ENCODE assay signal across 28 cellular contexts in the genomic region with DNA sequence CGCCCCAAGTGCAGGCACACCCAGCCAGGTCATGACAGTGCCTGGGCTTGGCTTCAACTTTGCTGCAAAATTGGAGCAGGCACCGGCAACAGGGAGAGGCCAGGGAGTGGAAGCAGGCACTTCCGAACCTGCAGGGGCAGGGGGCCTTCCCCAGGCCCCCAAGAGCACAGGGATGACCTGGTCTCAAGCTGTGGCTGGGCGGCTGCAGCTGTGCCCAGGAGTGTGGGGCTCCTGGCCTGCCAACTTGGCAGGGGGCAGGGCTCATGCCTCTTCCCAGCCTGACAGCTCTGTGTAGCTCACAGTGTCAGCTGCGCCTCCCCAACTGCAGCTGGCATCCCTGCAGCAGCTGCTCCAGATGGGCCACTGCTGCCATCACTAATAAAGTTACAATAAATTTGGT. TPM values are rescaled to one million over a fixed set of nuclear protein-coding genes. Genes with fewer than 3 reads are reported as not detected.
DNase-seq lines count a peak whose midpoint lies in the region; ATAC-seq and TF ChIP-seq lines count a peak whose summit lies in the region.
"Had no signal": no experiment of that assay in that cellular context is flagged by ENCODE, and none has a peak within 500 bp of the region (broad histone marks: within the 10 kb centered on the region; RNA-seq: fewer than 3 reads in every experiment).

No MANE protein-coding gene starts in this region.

- no peaks in the 10 kb centered on the region for H4K20me1 ChIP-seq in GM23338 (replicated peaks; ENCODE audit: insufficient read depth)

- ATAC-seq in GM23338: peak; percentile 61
- peak; percentile 25 for ATAC-seq in gastroesophageal sphincter
- ATAC-seq: HCT116; stimulated activated naive B cell treated with anti-CD40 and anti-IgM and Interleukin-4, amounts not matched to agents 10 μg/mL and 1 μg/mL and 100 μg/mL, for 72 hours had no signal

- TF ChIP-seq CTCF in GM23338 (conservative IDR thresholded peaks at IDR 0.05; ENCODE audit: low read depth in 2 of 2) (no peak), gastroesophageal sphincter (IDR thresholded peaks at IDR 0.05) (no peak), lower leg skin (IDR thresholded peaks at IDR 0.05) (no peak)

- TF ChIP-seq EP300 in gastroesophageal sphincter (IDR thresholded peaks at IDR 0.05): no peak

- H3K9me3 Mint-ChIP-seq in GM23338: no peaks in the 10 kb centered on the region
- H3K9me3 Mint-ChIP-seq: activated T-cell treated with anti-CD3 and anti-CD28 coated beads, Interleukin-2, amount 50 U/mL, for 24 hours; CD14-positive monocyte; central memory CD8-positive, alpha-beta T cell; naive B cell; stimulated activated naive B cell treated with anti-CD40 and anti-IgM and Interleukin-4, amounts not matched to agents 10 μg/mL and 1 μg/mL and 100 μg/mL, for 72 hours; T-helper 2 cell treated with Interferon-gamma antibody and Interleukin-4, amounts not matched to agents 5 μg/mL and 100 μg/mL, for 36 hours had no signal

- H3K4me3 ChIP-seq in GM23338 (no peak overlapping the region), gastroesophageal sphincter (no peak overlapping the region), neuronal stem cell (ENCODE audit: low read length in 2 of 2) (no peak overlapping the region), lower leg skin (ENCODE audit: low read depth, poor library complexity, severe bottlenecking) (no peak overlapping the region)
- H3K4me3 ChIP-seq: heart right ventricle, MG63, SK-N-MC had no signal

- H3K4me3 Mint-ChIP-seq in GM23338: no peak overlapping the region
- H3K4me3 Mint-ChIP-seq: activated T-cell treated with anti-CD3 and anti-CD28 coated beads, Interleukin-2, amount 50 U/mL, for 24 hours; CD14-positive monocyte; central memory CD8-positive, alpha-beta T cell; stimulated activated naive B cell treated with anti-CD40 and anti-IgM and Interleukin-4, amounts not matched to agents 10 μg/mL and 1 μg/mL and 100 μg/mL, for 72 hours; T-helper 2 cell treated with Interferon-gamma antibody and Interleukin-4, amounts not matched to agents 5 μg/mL and 100 μg/mL, for 36 hours had no signal

- no peak overlapping the region for H3K4ac ChIP-seq in neuronal stem cell (ENCODE audit: low read length)

- no peak overlapping the region for H3K23ac ChIP-seq in neuronal stem cell (ENCODE audit: low read depth, low read length, poor library complexity)

- no peak overlapping the region for H3K9ac ChIP-seq in neuronal stem cell (ENCODE audit: low read depth, low read length, poor library complexity)

- H3K27me3 ChIP-seq in GM23338 (ENCODE audit: insufficient read depth) (no peaks in the 10 kb centered on the region), gastroesophageal sphincter (no peaks in the 10 kb centered on the region), neuronal stem cell (ENCODE audit: control insufficient read depth in 3 of 3, insufficient read depth in 3 of 3, low read depth in 1 of 3, low read length in 3 of 3) (no peaks in the 10 kb centered on the region)
- H3K27me3 ChIP-seq: heart right ventricle, MG63 had no signal

- H3K9me2 ChIP-seq in GM23338 (ENCODE audit: insufficient read depth): no peaks in the 10 kb centered on the region

- no peak overlapping the region for H2BK15ac ChIP-seq in neuronal stem cell (ENCODE audit: low read length)

- H3K4me1 ChIP-seq in GM23338 (ENCODE audit: insufficient read depth) (no peaks in the 10 kb centered on the region), gastroesophageal sphincter (peaks cover 0 to 16% (median 0%) of the 10 kb centered on the region in 3 donors), neuronal stem cell (ENCODE audit: control insufficient read depth in 2 of 2, insufficient read depth in 1 of 2, low read depth in 1 of 2, low read length in 2 of 2) (peaks cover 0 to 7% of the 10 kb centered on the region in 2 donors)

- DNase-seq in GM23338 (ENCODE audit: low spot score) (no peak), LHCN-M2 (ENCODE audit: low read depth) (peak; percentile 45), neuronal stem cell (ENCODE audit: low spot score) (no peak), lower leg skin (ENCODE audit: low spot score in 2 of 2) (no peak), SKM-1 treated with dmso at 0.1 percent for 144 hours (lab: John Stamatoyannopoulos, UW; ENCODE audit: unreplicated experiment) (no peak), cerebellar cortex (ENCODE audit: low spot score) (no peak)
- DNase-seq in activated effector memory CD4-positive, alpha-beta T cell treated with Interleukin-2 at 50 U/mL for 16 hours: no peak
- DNase-seq: activated CD4-positive, alpha-beta T cell treated with anti-CD3 and anti-CD28 coated beads for 4 hours; activated CD8-positive, alpha-beta memory T cell treated with anti-CD3 and anti-CD28 coated beads for 24 hours; activated gamma-delta T cell treated with Interleukin-2 at 50 U/mL for 16 hours; activated T-cell treated with anti-CD3 and anti-CD28 coated beads, Interleukin-2, amount 50 U/mL, for 24 hours; Calu3; heart right ventricle; KBM-7; kidney glomerular epithelial cell; mesendoderm; MG63; naive B cell; NCI-H2081; NCI-H2227 treated with DMSO at 0.1 percent for 48 hours; stimulated activated CD4-positive, alpha-beta T cell treated with anti-CD3 and anti-CD28 coated beads, Interleukin-4, amount 100 ng/mL, for 4 hours; stimulated activated naive B cell treated with anti-CD40 and anti-IgM and Interleukin-4, amounts not matched to agents 10 μg/mL and 1 μg/mL and 100 μg/mL, for 72 hours had no signal

- H2BK5ac ChIP-seq in neuronal stem cell (ENCODE audit: low read length): no peak overlapping the region

- H3K27ac Mint-ChIP-seq in GM23338: no peak overlapping the region
- H3K27ac Mint-ChIP-seq: activated T-cell treated with anti-CD3 and anti-CD28 coated beads, Interleukin-2, amount 50 U/mL, for 24 hours; CD14-positive monocyte; naive B cell; stimulated activated naive B cell treated with anti-CD40 and anti-IgM and Interleukin-4, amounts not matched to agents 10 μg/mL and 1 μg/mL and 100 μg/mL, for 72 hours; T-helper 2 cell treated with Interferon-gamma antibody and Interleukin-4, amounts not matched to agents 5 μg/mL and 100 μg/mL, for 36 hours had no signal

- H3K27me3 Mint-ChIP-seq in GM23338 (ENCODE audit: insufficient read depth, low read depth, poor library complexity): no peaks in the 10 kb centered on the region
- H3K27me3 Mint-ChIP-seq: activated T-cell treated with anti-CD3 and anti-CD28 coated beads, Interleukin-2, amount 50 U/mL, for 24 hours; central memory CD8-positive, alpha-beta T cell; naive B cell; stimulated activated naive B cell treated with anti-CD40 and anti-IgM and Interleukin-4, amounts not matched to agents 10 μg/mL and 1 μg/mL and 100 μg/mL, for 72 hours had no signal

- no peaks in the 10 kb centered on the region for H3K4me1 Mint-ChIP-seq in GM23338
- H3K4me1 Mint-ChIP-seq: CD14-positive monocyte; central memory CD8-positive, alpha-beta T cell; naive B cell; stimulated activated naive B cell treated with anti-CD40 and anti-IgM and Interleukin-4, amounts not matched to agents 10 μg/mL and 1 μg/mL and 100 μg/mL, for 72 hours had no signal

- H3K36me3 ChIP-seq in GM23338 (ENCODE audit: insufficient read depth): no peaks in the 10 kb centered on the region
- H3K36me3 ChIP-seq in gastroesophageal sphincter: peaks cover 0 to 16% of the 10 kb centered on the region in 2 donors
- H3K36me3 ChIP-seq in neuronal stem cell (replicated peaks in 1 of 2; ENCODE audit: control insufficient read depth in 2 of 2, insufficient read depth in 2 of 2, low read length in 2 of 2): no peaks in the 10 kb centered on the region
- H3K36me3 ChIP-seq: MG63 had no signal

- H4K91ac ChIP-seq in neuronal stem cell (ENCODE audit: low read depth, low read length, poor library complexity): no peak overlapping the region

- H3K9me3 ChIP-seq in gastroesophageal sphincter (no peaks in the 10 kb centered on the region), neuronal stem cell (replicated peaks in 1 of 2; ENCODE audit: control insufficient read depth in 2 of 2, insufficient read depth in 1 of 2, low read depth in 1 of 2, low read length in 2 of 2) (peaks cover 0 to 2% of the 10 kb centered on the region in 2 donors)
- H3K9me3 ChIP-seq: heart right ventricle, MG63 had no signal

- H3K79me2 ChIP-seq in GM23338 (replicated peaks; ENCODE audit: insufficient read depth): no peaks in the 10 kb centered on the region

- H2BK12ac ChIP-seq in neuronal stem cell (ENCODE audit: low read length): no peak overlapping the region

- no peak overlapping the region for H3K14ac ChIP-seq in neuronal stem cell (ENCODE audit: low read length)

- peak overlapping the region; percentile 80 for H3K18ac ChIP-seq in neuronal stem cell (ENCODE audit: low read length)

- TF ChIP-seq POLR2A in gastroesophageal sphincter (IDR thresholded peaks at IDR 0.05): no peak
- no peak for TF ChIP-seq POLR2A in lower leg skin (IDR thresholded peaks at IDR 0.05)

- H2BK120ac ChIP-seq in neuronal stem cell (ENCODE audit: low read depth, low read length): no peak overlapping the region

- H2AK5ac ChIP-seq in neuronal stem cell (ENCODE audit: low read depth, low read length): no peak overlapping the region

- H3K36me3 Mint-ChIP-seq in GM23338 (ENCODE audit: low read depth): no peaks in the 10 kb centered on the region
- H3K36me3 Mint-ChIP-seq: naive B cell; stimulated activated naive B cell treated with anti-CD40 and anti-IgM and Interleukin-4, amounts not matched to agents 10 μg/mL and 1 μg/mL and 100 μg/mL, for 72 hours had no signal

- no peaks in the 10 kb centered on the region for H3K79me1 ChIP-seq in neuronal stem cell (ENCODE audit: low read depth, low read length)

- intact Hi-C loops in lower leg skin (cut with DNase I; ENCODE audit: low total_unique reads): no loop called here

- H3F3A ChIP-seq in GM23338 (replicated peaks; ENCODE audit: low read depth): no peaks in the 10 kb centered on the region

- H2AFZ ChIP-seq in GM23338 (no peak overlapping the region), neuronal stem cell (ENCODE audit: low read length) (no peak overlapping the region)

- H3K27ac ChIP-seq in GM23338 (ENCODE audit: low read depth) (no peak overlapping the region), gastroesophageal sphincter (no peak overlapping the region), neuronal stem cell (replicated peaks; ENCODE audit: low read length) (no peak overlapping the region)
- H3K27ac ChIP-seq: heart right ventricle, SK-N-MC had no signal

- H4K8ac ChIP-seq in neuronal stem cell (ENCODE audit: low read depth, low read length): peak overlapping the region; percentile 82

- WGBS in gastroesophageal sphincter (ENCODE audit: low coverage in 1 of 2), 2 donors: 83 to 100% methylated on average over 1 of the region's 5 CpGs
- WGBS in neuronal stem cell (ENCODE audit: extremely low coverage in 2 of 2, insufficient read length in 2 of 2, insufficient replicate concordance in 1 of 2), 2 donors: no CpG with 5 or more reads among the region's 5 CpGs
- 58 to 67% methylated on average over 3 to 4 of the region's 5 CpGs for WGBS in lower leg skin, 2 donors

- H3K4me2 ChIP-seq in GM23338 (no peak overlapping the region), neuronal stem cell (ENCODE audit: insufficient read depth, low read length, poor library complexity, severe bottlenecking) (no peak overlapping the region)

RNA-seq across cellular contexts. Expression of a gene that starts 51.5 kb away (rescaled TPM):
- 6.1 and 6.8 TPM in 2 replicates for total RNA-seq in GM23338 (2014; rRNA removed; shearing (Covaris generic))
- polyA plus RNA-seq in GM23338 (2016; fragmentation: Nextera tagmentation; extraction: Ambion mirVana): 1.8 and 2.2 TPM in 2 replicates
- total RNA-seq in LHCN-M2 (2014; rRNA removed) (4.8 and 5.9 TPM in 2 replicates), gastroesophageal sphincter (10 to 100 TPM; 10.5 to 14.2 (median 11.9) TPM), lower leg skin (10 to 100 TPM; 17.2 to 24.0 (median 17.7) TPM)
- 2.2 TPM for polyA plus RNA-seq in LHCN-M2 (2012)
- 4.3 TPM for polyA plus RNA-seq in neuronal stem cell (2013, experiment 1 of 2)
- 4.3 TPM for polyA plus RNA-seq in neuronal stem cell (2013, experiment 2 of 2)
